ENCODE assay signal across 7 cellular contexts in genomic region chr15:77013786-77014136, GRCh38. TPM values are rescaled to one million over a fixed set of nuclear protein-coding genes. Genes with fewer than 3 reads are reported as not detected.
DNase-seq lines count a peak whose midpoint lies in the region; ATAC-seq, FAIRE-seq and TF ChIP-seq lines count a peak whose summit lies in the region.

No MANE protein-coding gene starts in this region.

- peak overlapping the region; percentile 56; the same call in 1 of the 2 replicates for H2AFZ ChIP-seq in GM12878 (ENCODE audit: control insufficient read depth, low read depth, low read length)

- FAIRE-seq in GM12878 (lab: Jason Lieb, UNC), result no peak

- no peak overlapping the region for H3K4me3 ChIP-seq in H7 (ENCODE audit: insufficient read depth, low read depth, low read length)
- no peak overlapping the region for H3K4me3 ChIP-seq in GM12878
- H3K4me3 ChIP-seq in SJCRH30, result no peak overlapping the region

- RAD21 ChIA-PET in GM12878 (lab: Charles Lee; ENCODE audit: unreplicated experiment), result interaction anchor here (1.4 to 15.5 kb wide), 10 partner anchors 9 to 529 kb away, joined by 4 to 259 read pairs (median 11); partner anchors contain the start of gene PSTPIP1

- peak overlapping the region; percentile 98 for H3K27ac Mint-ChIP-seq in T-helper 1 cell treated with Interleukin-12 subunit alpha and Interleukin-12 subunit beta and Interleukin-4 antibody, amounts not matched to agents 30 μg/mL and 1 μg/mL, for 36 hours

- H3K79me2 ChIP-seq in GM12878 (ENCODE audit: control insufficient read depth, insufficient read depth, low read length), result no peaks in the 10 kb centered on the region

- SMC1A ChIA-PET in GM12878 (lab: Charles Lee; ENCODE audit: uncharacterized antibody, unreplicated experiment), result interaction anchor here (1.0 to 2.1 kb wide), 13 partner anchors 9 to 168 kb away, joined by 3 to 28 read pairs (median 6); no protein-coding TSS in a partner anchor

- H3K27me3 ChIP-seq in H7 (ENCODE audit: control insufficient read depth, insufficient read depth, low read length), result no peaks in the 10 kb centered on the region
- H3K27me3 ChIP-seq in GM12878 (replicated peaks in 1 of 2; ENCODE audit: control insufficient read depth in 2 of 2, insufficient read depth in 2 of 2, low read length in 1 of 2), result no peaks in the 10 kb centered on the region
- H3K27me3 ChIP-seq in SJCRH30, result no peaks in the 10 kb centered on the region

- H3K36me3 ChIP-seq in H7 (replicated peaks; ENCODE audit: control insufficient read depth, insufficient read depth, low read length) (no peaks in the 10 kb centered on the region), GM12878 (ENCODE audit: control insufficient read depth in 2 of 2, insufficient read depth in 2 of 2, low read length in 1 of 2) (no peaks in the 10 kb centered on the region), SJCRH30 (no peaks in the 10 kb centered on the region)

- no TSS peak for BruUV-seq in GM12878 (replicated peaks; lab: Mats Ljungman, UMichigan)

- H3K4me1 Mint-ChIP-seq in T-helper 1 cell treated with Interleukin-12 subunit alpha and Interleukin-12 subunit beta and Interleukin-4 antibody, amounts not matched to agents 30 μg/mL and 1 μg/mL, for 36 hours (ENCODE audit: low read depth), result peaks cover 76% of the 10 kb centered on the region

- in situ Hi-C loops in GM12878 (cut with MboI), result no loop called here

- H4K20me1 ChIP-seq in GM12878 (ENCODE audit: control insufficient read depth, insufficient read depth), result no peaks in the 10 kb centered on the region

- intact Hi-C loops in GM12878 (cut with micrococcal nuclease; ENCODE audit: unreplicated experiment), result no loop called here

- CTCF ChIA-PET in GM12878 (lab: Yijun Ruan, JAX), result interaction anchor here (1.0 to 3.5 kb wide), 11 partner anchors 9 to 168 kb away, joined by 3 to 30 read pairs (median 7); no protein-coding TSS in a partner anchor

- H3K9me3 ChIP-seq in GM12878 (replicated peaks; ENCODE audit: control insufficient read depth, insufficient read depth, low read length) (no peaks in the 10 kb centered on the region), SJCRH30 (replicated peaks) (no peaks in the 10 kb centered on the region)

- peak; percentile 52 to 54; a peak in 3 of 4 replicates for TF ChIP-seq EP300 in GM12878 (IDR thresholded peaks at IDR 0.05; ENCODE audit: borderline replicate concordance in 1 of 2, control insufficient read depth in 1 of 2, low read depth in 2 of 2, low read length in 2 of 2)

- no peak for TF ChIP-seq RAD21 in GM12878 (IDR thresholded peaks at IDR 0.05; ENCODE audit: insufficient read depth, low read depth, low read length)

- TF ChIP-seq CTCF in GM12878 (IDR thresholded peaks at IDR 0.05 in 2 of 3, conservative IDR thresholded peaks at IDR 0.05 in 1 of 3; ENCODE audit: control insufficient read depth in 2 of 3, extremely low read depth in 1 of 3, insufficient read depth in 1 of 3, low read depth in 3 of 3, low read length in 3 of 3), result 0 out of 6 replicates have a peak, but pooled peaks of 1 of the 3 experiments have one; percentile 1

- POLR2A ChIA-PET in GM12878 (lab: Charles Lee), result interaction anchor here (1.1 to 2.4 kb wide), 10 partner anchors 8 to 112 kb away, joined by 3 to 14 read pairs (median 6); partner anchors contain the start of gene PSTPIP1

- DNase-seq in H7, result peak; percentile 69
- no peak for DNase-seq in GM12878 (ENCODE audit: low read depth, low spot score)
- peak; percentile 83 for DNase-seq in stimulated activated CD8-positive, alpha-beta memory T cell treated with anti-CD3 and anti-CD28 coated beads, Interleukin-12 subunit alpha, Interleukin-12 subunit beta, amount 100 ng/mL, for 4 hours (ENCODE audit: low read depth)
- no peak for DNase-seq in inferior parietal cortex (ENCODE audit: extremely low spot score)
- no peak for DNase-seq in SJCRH30
- no peak for DNase-seq in NCI-H2196 (lab: John Stamatoyannopoulos, UW; ENCODE audit: unreplicated experiment)

- peak overlapping the region; percentile 83 for H3K4me2 ChIP-seq in GM12878 (ENCODE audit: control insufficient read depth, insufficient read depth)

- H3K4me1 ChIP-seq in GM12878 (ENCODE audit: control insufficient read depth, insufficient read depth, low read length), result peaks cover 31% of the 10 kb centered on the region
- H3K4me1 ChIP-seq in SJCRH30, result peaks cover 11% of the 10 kb centered on the region

- H3K27ac ChIP-seq in GM12878 (ENCODE audit: control insufficient read depth, insufficient read depth) (peak overlapping the region; percentile 66; the same call in 1 of the 2 replicates), SJCRH30 (no peak overlapping the region)

- peak; percentile 82 for ATAC-seq in GM12878

- H3K27me3 Mint-ChIP-seq in T-helper 1 cell treated with Interleukin-12 subunit alpha and Interleukin-12 subunit beta and Interleukin-4 antibody, amounts not matched to agents 30 μg/mL and 1 μg/mL, for 36 hours (ENCODE audit: low read depth), result no peaks in the 10 kb centered on the region

- WGBS in GM12878 (ENCODE audit: insufficient coverage, insufficient replicate concordance, low lambda C conversion rate, missing lambda C conversion rate), result 28% methylated on average over 4 of the region's 5 CpGs

- no peak for TF ChIP-seq POLR2A in GM12878 (IDR thresholded peaks at IDR 0.05; ENCODE audit: low read depth, low read length)

- H3K36me3 Mint-ChIP-seq in T-helper 1 cell treated with Interleukin-12 subunit alpha and Interleukin-12 subunit beta and Interleukin-4 antibody, amounts not matched to agents 30 μg/mL and 1 μg/mL, for 36 hours (ENCODE audit: low read depth), result peaks cover 37% of the 10 kb centered on the region

- peak overlapping the region; percentile 87 for H3K4me3 Mint-ChIP-seq in T-helper 1 cell treated with Interleukin-12 subunit alpha and Interleukin-12 subunit beta and Interleukin-4 antibody, amounts not matched to agents 30 μg/mL and 1 μg/mL, for 36 hours

- H3K9ac ChIP-seq in GM12878 (ENCODE audit: control insufficient read depth, insufficient read depth, low read length), result peak overlapping the region; percentile 37; the same call in 1 of the 2 replicates

- H3K9me3 Mint-ChIP-seq in T-helper 1 cell treated with Interleukin-12 subunit alpha and Interleukin-12 subunit beta and Interleukin-4 antibody, amounts not matched to agents 30 μg/mL and 1 μg/mL, for 36 hours, result no peaks in the 10 kb centered on the region

TF ChIP-seq in GM12878, 131 proteins besides CTCF, POLR2A, EP300 and RAD21 (continues in another document):
- 0 out of 2 replicates have a peak, but pooled peaks have one; percentile 39 for TF ChIP-seq IRF4 (IDR thresholded peaks at IDR 0.05; ENCODE audit: low read depth, low read length)

RNA-seq across cellular contexts. Expression of gene PSTPIP1, which starts 18.8 kb away (rescaled TPM):
- total RNA-seq in H7 (2014; rRNA removed; shearing (Covaris generic)), result 0.21 and 1.3 TPM in 2 replicates
- 1.4 and 1.9 TPM in 2 replicates for total RNA-seq in GM12878 (2013; cell fraction: nucleolus; rRNA removed)
- total RNA-seq in GM12878 (2014; rRNA removed), result 20.1 and 22.6 TPM in 2 replicates
- total RNA-seq in GM12878 (2014; rRNA removed; fragmentation: Illumina TruSeq; extraction: Trizol), result 11.2 and 12.0 TPM in 2 replicates
- 28.6 and 29.3 TPM in 2 replicates for total RNA-seq in GM12878 (2021)
- 4.1 TPM for polyA plus RNA-seq in GM12878 (2011; ENCODE audit: low read depth)
- 2.4 and 3.9 TPM in 2 replicates for polyA plus RNA-seq in GM12878 (2011; rRNA removed)
- 5.2 and 7.5 TPM in 2 replicates for polyA plus RNA-seq in GM12878 (2011; cell fraction: cytosol; rRNA removed)
- polyA plus RNA-seq in GM12878 (2011; cell fraction: nucleus; rRNA removed), result 20.8 and 25.0 TPM in 2 replicates
- polyA plus RNA-seq in GM12878 (2012), result 9.7 and 13.0 TPM in 2 replicates
- polyA plus RNA-seq in GM12878 (2014; fragmentation: Illumina TruSeq; extraction: Trizol), result 1.8 and 8.8 TPM in 2 replicates
- polyA plus RNA-seq in GM12878 (2014; fragmentation: Nextera tagmentation; extraction: Ambion mirVana), result 1 to 10 TPM in 1 of 2 experiments, under 1 TPM in 1; 0.50 to 5.7 TPM
- polyA plus RNA-seq in GM12878 (2014; rRNA removed), result 23.8 and 23.9 TPM in 2 replicates
- polyA plus RNA-seq in GM12878 (2016; fragmentation: Nextera tagmentation; extraction: Ambion mirVana), result 10 to 100 TPM; 17.8 to 19.0 TPM
- polyA minus RNA-seq in GM12878 (2011; rRNA and poly(A)+ RNA removed), result 1.3 and 3.0 TPM in 2 replicates
- 1.5 and 3.3 TPM in 2 replicates for polyA minus RNA-seq in GM12878 (2011; cell fraction: cytosol; rRNA and poly(A)+ RNA removed)
- polyA minus RNA-seq in GM12878 (2011; cell fraction: nucleus; rRNA and poly(A)+ RNA removed), result 6.8 and 11.0 TPM in 2 replicates
- total RNA-seq in SJCRH30 (2014; rRNA removed; shearing (Covaris generic)), result 11.7 and 13.4 TPM in 2 replicates

RNA-seq across cellular contexts. Expression of gene TSPAN3, which starts 57.1 kb away (rescaled TPM):
- total RNA-seq in H7 (2014; rRNA removed; shearing (Covaris generic)), result 153 and 157 TPM in 2 replicates
- 32.5 and 33.4 TPM in 2 replicates for total RNA-seq in GM12878 (2013; cell fraction: nucleolus; rRNA removed)
- total RNA-seq in GM12878 (2014; rRNA removed), result 59.0 and 63.0 TPM in 2 replicates
- total RNA-seq in GM12878 (2014; rRNA removed; fragmentation: Illumina TruSeq; extraction: Trizol), result 52.8 and 55.4 TPM in 2 replicates
- 51.2 and 52.6 TPM in 2 replicates for total RNA-seq in GM12878 (2021)
- polyA plus RNA-seq in GM12878 (2011; ENCODE audit: low read depth), result 42.9 TPM
- polyA plus RNA-seq in GM12878 (2011; rRNA removed), result 45.2 and 48.8 TPM in 2 replicates
- 44.9 and 46.4 TPM in 2 replicates for polyA plus RNA-seq in GM12878 (2011; cell fraction: cytosol; rRNA removed)
- 26.2 and 30.1 TPM in 2 replicates for polyA plus RNA-seq in GM12878 (2011; cell fraction: nucleus; rRNA removed)
- polyA plus RNA-seq in GM12878 (2012), result 50.0 and 53.4 TPM in 2 replicates
- polyA plus RNA-seq in GM12878 (2014; fragmentation: Illumina TruSeq; extraction: Trizol), result 60.4 and 78.2 TPM in 2 replicates
- 10 to 100 TPM; 18.9 to 31.7 TPM for polyA plus RNA-seq in GM12878 (2014; fragmentation: Nextera tagmentation; extraction: Ambion mirVana)
- 59.4 and 64.0 TPM in 2 replicates for polyA plus RNA-seq in GM12878 (2014; rRNA removed)
- polyA plus RNA-seq in GM12878 (2016; fragmentation: Nextera tagmentation; extraction: Ambion mirVana), result 100 to 1,000 TPM; 103 to 114 TPM
- 47.9 and 57.2 TPM in 2 replicates for polyA minus RNA-seq in GM12878 (2011; rRNA and poly(A)+ RNA removed)
- 13.8 and 18.6 TPM in 2 replicates for polyA minus RNA-seq in GM12878 (2011; cell fraction: cytosol; rRNA and poly(A)+ RNA removed)
- polyA minus RNA-seq in GM12878 (2011; cell fraction: nucleus; rRNA and poly(A)+ RNA removed), result 6.3 and 13.0 TPM in 2 replicates
- 463 and 473 TPM in 2 replicates for total RNA-seq in SJCRH30 (2014; rRNA removed; shearing (Covaris generic))

Comparison
In these comparisons a context has a peak if more than half of its experiments do, and no peak if none do; other contexts are left out.
1. DNase-seq: peak in H7 (single experiment) and stimulated activated CD8-positive, alpha-beta memory T cell treated with anti-CD3 and anti-CD28 coated beads, Interleukin-12 subunit alpha, Interleukin-12 subunit beta, amount 100 ng/mL, for 4 hours (single experiment); none in GM12878 (single experiment), inferior parietal cortex (single experiment), SJCRH30 (0 of 2) and NCI-H2196 (single experiment).